Comparison of ENCODE assay signal across 1 cellular context in genomic region chr1:67256291-67257172, GRCh38.
TF ChIP-seq lines count a peak whose summit lies in the region.

No MANE protein-coding gene starts in this region.

TF ChIP-seq in HEK293T, 16 proteins besides CTCF, POLR2A, EP300 and RAD21 (continued from another document):
- no peak for TF ChIP-seq L3MBTL2 (conservative IDR thresholded peaks at IDR 0.05)
